Comparison of ENCODE assay signal across 14 cellular contexts in genomic region chr1:209484429-209484828, GRCh38.
"Had no signal": no experiment of that assay in that cellular context is flagged by ENCODE, and none has a peak within 500 bp of the region (broad histone marks: within the 10 kb centered on the region; RNA-seq: fewer than 3 reads in every experiment).

No MANE protein-coding gene starts in this region.

- H3K4me1 ChIP-seq: gastrocnemius medialis, heart left ventricle, lower lobe of right lung, sigmoid colon, upper lobe of right lung had no signal

- DNase-seq: activated CD4-positive, alpha-beta T cell treated with anti-CD3 and anti-CD28 coated beads, Interleukin-2, amount 50 U/mL, for 1 hour; activated CD8-positive, alpha-beta memory T cell treated with anti-CD3 and anti-CD28 coated beads for 24 hours; activated naive CD8-positive, alpha-beta T cell treated with anti-CD3 and anti-CD28 coated beads for 36 hours; effector memory CD8-positive, alpha-beta T cell; gastrocnemius medialis; heart left ventricle; left cardiac atrium; lower lobe of right lung; sigmoid colon; stimulated activated CD4-positive, alpha-beta T cell treated with anti-CD3 and anti-CD28 coated beads, Interleukin-1b, Interleukin-23, amount 100 ng/mL, for 48 hours; stimulated activated naive CD8-positive, alpha-beta T cell treated with anti-CD3 and anti-CD28 coated beads, Interleukin-15, amount 100 ng/mL, for 72 hours; T-helper 9 cell; upper lobe of right lung had no signal

- H3K36me3 ChIP-seq: gastrocnemius medialis, heart left ventricle, lower lobe of right lung, sigmoid colon, upper lobe of right lung had no signal

- ATAC-seq: activated CD4-positive, CD25-positive, alpha-beta regulatory T cell treated with anti-CD3 and anti-CD28 coated beads, Interleukin-2, amount 50 U/mL, for 24 hours; effector memory CD8-positive, alpha-beta T cell; gastrocnemius medialis; lower lobe of right lung; stimulated activated naive CD8-positive, alpha-beta T cell treated with anti-CD3 and anti-CD28 coated beads, Interleukin-15, amount 100 ng/mL, for 72 hours; upper lobe of right lung had no signal

- H3K27me3 ChIP-seq: gastrocnemius medialis, heart left ventricle, sigmoid colon, upper lobe of right lung had no signal

- H3K27ac ChIP-seq: gastrocnemius medialis, heart left ventricle, lower lobe of right lung, sigmoid colon, upper lobe of right lung had no signal

- H3K4me3 ChIP-seq: gastrocnemius medialis, heart left ventricle, lower lobe of right lung, sigmoid colon, upper lobe of right lung had no signal
